ENCODE assay signal across 1 cellular context in the genomic region with DNA sequence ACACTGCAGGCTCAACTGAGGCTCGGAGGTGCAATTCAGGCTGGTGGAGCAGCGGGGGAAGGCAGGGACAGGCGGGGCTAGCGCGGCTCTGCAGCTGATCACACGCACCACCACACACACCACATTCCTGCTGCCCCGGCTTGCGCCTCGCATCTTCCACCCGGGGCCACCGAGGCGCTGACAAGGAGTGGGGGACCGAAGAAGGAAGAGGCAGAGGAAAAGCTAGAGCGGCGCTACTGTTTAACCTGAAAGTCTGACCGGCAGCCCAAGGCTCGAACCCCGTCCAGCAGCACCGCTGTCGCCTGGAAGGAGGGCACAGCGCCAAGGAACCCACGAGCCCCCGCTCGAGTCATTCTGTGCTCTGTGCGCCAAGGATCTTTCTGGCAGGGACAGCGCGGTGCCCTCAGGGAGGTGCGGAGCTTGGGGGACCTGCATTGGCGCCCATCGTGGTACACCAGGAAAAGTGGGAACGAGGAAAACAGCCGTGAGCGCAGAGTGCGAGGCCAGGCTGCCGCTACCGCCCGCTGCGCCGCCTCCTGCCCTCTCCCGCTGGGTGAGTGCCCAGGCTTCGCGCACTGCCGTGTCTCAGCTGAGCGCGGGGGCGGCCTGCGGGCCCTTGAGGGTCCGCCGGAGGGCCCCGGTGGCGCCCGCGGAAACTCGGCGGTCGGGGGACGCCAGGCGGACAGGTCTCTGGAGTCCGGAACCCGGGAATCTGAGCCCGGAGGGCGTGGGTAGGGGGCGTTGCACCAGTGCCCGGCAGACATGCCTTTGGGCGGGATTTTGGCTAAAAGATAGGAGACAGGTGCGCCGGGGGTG.
TF ChIP-seq lines count a peak whose summit lies in the region.

No MANE protein-coding gene starts in this region.

TF ChIP-seq in HepG2, 621 proteins besides CTCF, POLR2A, EP300 and RAD21 (continued from another document):
- no peak for TF ChIP-seq RBFOX2 (IDR thresholded peaks at IDR 0.05; ENCODE audit: low read depth, low read length)
- TF ChIP-seq, protein P1, sequence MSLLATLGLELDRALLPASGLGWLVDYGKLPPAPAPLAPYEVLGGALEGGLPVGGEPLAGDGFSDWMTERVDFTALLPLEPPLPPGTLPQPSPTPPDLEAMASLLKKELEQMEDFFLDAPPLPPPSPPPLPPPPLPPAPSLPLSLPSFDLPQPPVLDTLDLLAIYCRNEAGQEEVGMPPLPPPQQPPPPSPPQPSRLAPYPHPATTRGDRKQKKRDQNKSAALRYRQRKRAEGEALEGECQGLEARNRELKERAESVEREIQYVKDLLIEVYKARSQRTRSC (CRISPR knock-in tag; IDR thresholded peaks at IDR 0.05; ENCODE audit: low read depth): no peak
- TF ChIP-seq, protein P2, sequence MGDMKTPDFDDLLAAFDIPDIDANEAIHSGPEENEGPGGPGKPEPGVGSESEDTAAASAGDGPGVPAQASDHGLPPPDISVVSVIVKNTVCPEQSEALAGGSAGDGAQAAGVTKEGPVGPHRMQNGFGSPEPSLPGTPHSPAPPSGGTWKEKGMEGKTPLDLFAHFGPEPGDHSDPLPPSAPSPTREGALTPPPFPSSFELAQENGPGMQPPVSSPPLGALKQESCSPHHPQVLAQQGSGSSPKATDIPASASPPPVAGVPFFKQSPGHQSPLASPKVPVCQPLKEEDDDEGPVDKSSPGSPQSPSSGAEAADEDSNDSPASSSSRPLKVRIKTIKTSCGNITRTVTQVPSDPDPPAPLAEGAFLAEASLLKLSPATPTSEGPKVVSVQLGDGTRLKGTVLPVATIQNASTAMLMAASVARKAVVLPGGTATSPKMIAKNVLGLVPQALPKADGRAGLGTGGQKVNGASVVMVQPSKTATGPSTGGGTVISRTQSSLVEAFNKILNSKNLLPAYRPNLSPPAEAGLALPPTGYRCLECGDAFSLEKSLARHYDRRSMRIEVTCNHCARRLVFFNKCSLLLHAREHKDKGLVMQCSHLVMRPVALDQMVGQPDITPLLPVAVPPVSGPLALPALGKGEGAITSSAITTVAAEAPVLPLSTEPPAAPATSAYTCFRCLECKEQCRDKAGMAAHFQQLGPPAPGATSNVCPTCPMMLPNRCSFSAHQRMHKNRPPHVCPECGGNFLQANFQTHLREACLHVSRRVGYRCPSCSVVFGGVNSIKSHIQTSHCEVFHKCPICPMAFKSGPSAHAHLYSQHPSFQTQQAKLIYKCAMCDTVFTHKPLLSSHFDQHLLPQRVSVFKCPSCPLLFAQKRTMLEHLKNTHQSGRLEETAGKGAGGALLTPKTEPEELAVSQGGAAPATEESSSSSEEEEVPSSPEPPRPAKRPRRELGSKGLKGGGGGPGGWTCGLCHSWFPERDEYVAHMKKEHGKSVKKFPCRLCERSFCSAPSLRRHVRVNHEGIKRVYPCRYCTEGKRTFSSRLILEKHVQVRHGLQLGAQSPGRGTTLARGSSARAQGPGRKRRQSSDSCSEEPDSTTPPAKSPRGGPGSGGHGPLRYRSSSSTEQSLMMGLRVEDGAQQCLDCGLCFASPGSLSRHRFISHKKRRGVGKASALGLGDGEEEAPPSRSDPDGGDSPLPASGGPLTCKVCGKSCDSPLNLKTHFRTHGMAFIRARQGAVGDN (CRISPR knock-in tag; IDR thresholded peaks at IDR 0.05): peak; percentile 29
- no peak for TF ChIP-seq SMARCC2 (IDR thresholded peaks at IDR 0.05)
- no peak for TF ChIP-seq AGO2 (optimal IDR thresholded peaks at IDR 0.05; ENCODE audit: low read depth, low read length)
